Comparison of ENCODE assay signal across 26 cellular contexts in the genomic region with DNA sequence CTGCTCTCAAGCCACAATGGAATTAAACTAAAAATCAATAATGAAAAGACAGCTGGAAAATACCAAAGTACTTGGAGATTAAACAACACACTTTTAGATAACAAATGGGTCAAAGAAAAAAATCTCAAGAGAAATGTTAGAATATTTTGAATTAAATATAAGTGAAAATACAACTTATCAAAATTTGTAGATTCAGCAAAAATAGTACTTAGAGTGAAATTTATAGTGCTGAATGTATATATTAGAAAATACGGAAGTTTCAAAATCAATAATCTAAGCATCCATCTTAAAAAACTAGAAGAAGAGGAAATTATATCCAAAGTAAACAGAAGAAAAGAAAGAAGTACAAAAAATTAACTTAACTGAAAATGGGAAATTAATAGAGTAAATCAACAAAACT.
DNase-seq lines count a peak whose midpoint lies in the region; ATAC-seq, FAIRE-seq and TF ChIP-seq lines count a peak whose summit lies in the region.
"Had no signal": no experiment of that assay in that cellular context is flagged by ENCODE, and none has a peak within 500 bp of the region (broad histone marks: within the 10 kb centered on the region; RNA-seq: fewer than 3 reads in every experiment).

No MANE protein-coding gene starts in this region.

- 1% methylated on average over 1 of the region's 1 CpG for WGBS in HepG2 (ENCODE audit: low lambda C conversion rate)
- 67% methylated on average over 1 of the region's 1 CpG for WGBS in right lobe of liver (ENCODE audit: insufficient coverage, low coverage, low lambda C conversion rate, missing lambda C conversion rate)
- WGBS in K562 (ENCODE audit: insufficient coverage, low coverage, missing lambda C conversion rate): 0% methylated on average over 1 of the region's 1 CpG
- WGBS in body of pancreas, 2 donors: 60 to 78% methylated on average over 1 of the region's 1 CpG

- no peak overlapping the region for H3K9ac ChIP-seq in HepG2 (ENCODE audit: insufficient read depth, low read depth, low read length)
- H3K9ac ChIP-seq in K562 (ENCODE audit: insufficient read depth in 1 of 2, low read depth in 2 of 2, low read length in 2 of 2): no peak overlapping the region
- no peak overlapping the region for H3K9ac ChIP-seq in kidney (ENCODE audit: low read length in 2 of 2)
- H3K9ac ChIP-seq: BLaER1 had no signal

- H3K4me2 ChIP-seq in HepG2 (ENCODE audit: low read depth, low read length): no peak overlapping the region
- no peak overlapping the region for H3K4me2 ChIP-seq in K562 (ENCODE audit: insufficient read depth, low read length)
- H3K4me2 ChIP-seq: BLaER1 had no signal

- H3K4me1 ChIP-seq in HepG2 (ENCODE audit: insufficient read depth, low read length): no peaks in the 10 kb centered on the region
- H3K4me1 ChIP-seq in right lobe of liver: no peaks in the 10 kb centered on the region
- no peaks in the 10 kb centered on the region for H3K4me1 ChIP-seq in K562 (replicated peaks in 1 of 2; ENCODE audit: control insufficient read depth in 2 of 2, insufficient read depth in 2 of 2, low read length in 2 of 2)
- no peaks in the 10 kb centered on the region for H3K4me1 ChIP-seq in kidney (ENCODE audit: control insufficient read depth in 1 of 2, insufficient read depth in 1 of 2, low read depth in 1 of 2, low read length in 2 of 2)
- H3K4me1 ChIP-seq in body of pancreas: no peaks in the 10 kb centered on the region
- H3K4me1 ChIP-seq: BE2C, BLaER1 had no signal

- BruUV-seq in HepG2 (replicated peaks; lab: Mats Ljungman, UMichigan): no TSS peak
- BruUV-seq in K562 (replicated peaks; lab: Mats Ljungman, UMichigan): no TSS peak

- no peaks in the 10 kb centered on the region for H3K36me3 Mint-ChIP-seq in activated CD4-positive, alpha-beta T cell treated with anti-CD3 and anti-CD28 coated beads, Interleukin-2, amount 10 ng/mL, durations not matched to agents 7 days and 5 days (ENCODE audit: low read depth)
- H3K36me3 Mint-ChIP-seq: CD14-positive monocyte; CD4-positive, alpha-beta memory T cell; CD4-positive, CD25-positive, alpha-beta regulatory T cell; CD8-positive, alpha-beta memory T cell had no signal

- H3K27me3 ChIP-seq in HepG2 (ENCODE audit: control insufficient read depth in 1 of 2, insufficient read depth in 2 of 2, low read length in 2 of 2) (no peaks in the 10 kb centered on the region), right lobe of liver (no peaks in the 10 kb centered on the region), K562 (ENCODE audit: control insufficient read depth in 2 of 2, insufficient read depth in 2 of 2, low read length in 2 of 2) (no peaks in the 10 kb centered on the region), body of pancreas (no peaks in the 10 kb centered on the region)
- H3K27me3 ChIP-seq: BE2C, BLaER1 had no signal

- H3K27me3 Mint-ChIP-seq in activated CD4-positive, alpha-beta T cell treated with anti-CD3 and anti-CD28 coated beads, Interleukin-2, amount 10 ng/mL, durations not matched to agents 7 days and 5 days: no peaks in the 10 kb centered on the region
- H3K27me3 Mint-ChIP-seq: CD4-positive, alpha-beta memory T cell; CD4-positive, CD25-positive, alpha-beta regulatory T cell had no signal

- no peak overlapping the region for H3K27ac Mint-ChIP-seq in activated CD4-positive, alpha-beta T cell treated with anti-CD3 and anti-CD28 coated beads, Interleukin-2, amount 10 ng/mL, durations not matched to agents 7 days and 5 days
- H3K27ac Mint-ChIP-seq: CD14-positive monocyte; CD4-positive, alpha-beta memory T cell; CD4-positive, CD25-positive, alpha-beta regulatory T cell; CD8-positive, alpha-beta memory T cell had no signal

- H3K27ac ChIP-seq in HepG2 (ENCODE audit: extremely low read length, insufficient read depth, low read length) (no peak overlapping the region), right lobe of liver (no peak overlapping the region), K562 (ENCODE audit: extremely low read depth, low read depth, low read length) (no peak overlapping the region), kidney (ENCODE audit: low read depth in 2 of 2, low read length in 2 of 2) (no peak overlapping the region), body of pancreas (no peak overlapping the region)
- H3K27ac ChIP-seq: 22Rv1, BLaER1 had no signal

- intact Hi-C loops in HepG2 (cut with micrococcal nuclease; ENCODE audit: unreplicated experiment) (no loop called here), right lobe of liver (cut with DNase I) (no loop called here), K562 (cut with micrococcal nuclease) (no loop called here), kidney (cut with DNase I) (no loop called here), body of pancreas (cut with DNase I) (no loop called here)

- no peak for DNase-seq in HepG2 (ENCODE audit: low spot score)
- no peak for DNase-seq in right lobe of liver
- no peak for DNase-seq in K562 (ENCODE audit: extremely low read depth in 1 of 4, low spot score in 3 of 4)
- DNase-seq in kidney: no peak
- no peak for DNase-seq in body of pancreas
- DNase-seq in activated CD4-positive, alpha-beta T cell treated with anti-CD3 and anti-CD28 coated beads, Interleukin-2, amount 10 ng/mL, durations not matched to agents 7 days and 5 days: no peak
- DNase-seq: ACHN; BE2C; C1 segment of cervical spinal cord; CD4-positive, alpha-beta memory T cell; CD4-positive, CD25-positive, alpha-beta regulatory T cell; CD8-positive, alpha-beta memory T cell; COR-L47; DMS 273 treated with DMSO at 0.1 percent for 48 hours; DMS153; DMS53; DMS79; DND-41; EL; GDM1 had no signal

- H3K9me3 ChIP-seq in HepG2 (ENCODE audit: low read length) (no peaks in the 10 kb centered on the region), right lobe of liver (no peaks in the 10 kb centered on the region), K562 (replicated peaks; ENCODE audit: control insufficient read depth, insufficient read depth, low read depth, low read length) (no peaks in the 10 kb centered on the region), kidney (ENCODE audit: control insufficient read depth in 1 of 2, low read length in 2 of 2) (no peaks in the 10 kb centered on the region), body of pancreas (no peaks in the 10 kb centered on the region)
- H3K9me3 ChIP-seq: BE2C, BLaER1 had no signal

- TF ChIP-seq RAD21 in HepG2 (CRISPR knock-in tag; IDR thresholded peaks at IDR 0.05) (no peak), K562 (CRISPR knock-in tag; conservative IDR thresholded peaks at IDR 0.05 in 1 of 2, IDR thresholded peaks at IDR 0.05 in 1 of 2) (no peak)

- H3K4me3 ChIP-seq in HepG2 (replicated peaks in 1 of 3; ENCODE audit: insufficient read depth in 1 of 3, low read depth in 2 of 3, low read length in 3 of 3) (no peak overlapping the region), right lobe of liver (no peak overlapping the region), K562 (no peak overlapping the region), kidney (ENCODE audit: low read length in 2 of 2) (no peak overlapping the region), body of pancreas (no peak overlapping the region)
- H3K4me3 ChIP-seq: BLaER1, GM12878 had no signal

- no peaks in the 10 kb centered on the region for H3K9me3 Mint-ChIP-seq in activated CD4-positive, alpha-beta T cell treated with anti-CD3 and anti-CD28 coated beads, Interleukin-2, amount 10 ng/mL, durations not matched to agents 7 days and 5 days

- H3K4me1 Mint-ChIP-seq in activated CD4-positive, alpha-beta T cell treated with anti-CD3 and anti-CD28 coated beads, Interleukin-2, amount 10 ng/mL, durations not matched to agents 7 days and 5 days: no peaks in the 10 kb centered on the region
- H3K4me1 Mint-ChIP-seq: CD14-positive monocyte; CD4-positive, alpha-beta memory T cell; CD4-positive, CD25-positive, alpha-beta regulatory T cell; CD8-positive, alpha-beta memory T cell had no signal

- H4K20me1 ChIP-seq in HepG2 (ENCODE audit: insufficient read depth, low read length) (no peaks in the 10 kb centered on the region), K562 (replicated peaks; ENCODE audit: control insufficient read depth, insufficient read depth, low read length) (no peaks in the 10 kb centered on the region)
- H4K20me1 ChIP-seq: BLaER1 had no signal

- no peak for TF ChIP-seq EP300 in HepG2 (IDR thresholded peaks at IDR 0.05; ENCODE audit: low read depth in 2 of 2, low read length in 2 of 2)
- TF ChIP-seq EP300 in HepG2 (CRISPR knock-in tag; IDR thresholded peaks at IDR 0.05; ENCODE audit: borderline replicate concordance): no peak
- no peak for TF ChIP-seq EP300 in K562 (IDR thresholded peaks at IDR 0.05; ENCODE audit: low read length)

- in situ Hi-C loops in HepG2 (cut with HindIII; ENCODE audit: extremely low pct_ligation_motif_present, low pct_unique_long_range_greater_than_20kb): no loop called here
- in situ Hi-C loops in K562 (cut with MboI): no loop called here

- CTCF ChIA-PET in HepG2 (lab: Yijun Ruan, JAX; ENCODE audit: low intra/inter-chr PET ratio, low total read pairs): no interaction called here
- CTCF ChIA-PET in K562 (lab: Yijun Ruan, JAX; ENCODE audit: low intra/inter-chr PET ratio): no interaction called here
- CTCF ChIA-PET in activated CD4-positive, alpha-beta T cell treated with anti-CD3 and anti-CD28 coated beads, Interleukin-2, amount 10 ng/mL, durations not matched to agents 7 days and 5 days (lab: Charles Lee): no interaction called here

- H2AFZ ChIP-seq in HepG2 (ENCODE audit: low read length) (no peak overlapping the region), K562 (ENCODE audit: low read depth, low read length) (no peak overlapping the region)

- H3K9me1 ChIP-seq in K562 (ENCODE audit: control insufficient read depth, insufficient read depth, low read length): no peaks in the 10 kb centered on the region

- H3K4me3 Mint-ChIP-seq in activated CD4-positive, alpha-beta T cell treated with anti-CD3 and anti-CD28 coated beads, Interleukin-2, amount 10 ng/mL, durations not matched to agents 7 days and 5 days: no peak overlapping the region
- H3K4me3 Mint-ChIP-seq: CD14-positive monocyte; CD4-positive, alpha-beta memory T cell; CD4-positive, CD25-positive, alpha-beta regulatory T cell; CD8-positive, alpha-beta memory T cell had no signal

- TF ChIP-seq POLR2A in HepG2 (IDR thresholded peaks at IDR 0.05; ENCODE audit: insufficient read depth in 1 of 2, low read depth in 2 of 2, low read length in 2 of 2) (no peak), right lobe of liver (IDR thresholded peaks at IDR 0.05) (no peak), K562 (conservative IDR thresholded peaks at IDR 0.05) (no peak), body of pancreas (IDR thresholded peaks at IDR 0.05) (no peak)

- FAIRE-seq in HepG2 (lab: Jason Lieb, UNC) (no peak), K562 (lab: Jason Lieb, UNC) (no peak), kidney (lab: Jason Lieb, UNC) (peak; percentile 42)
- FAIRE-seq: GM12878, GM12892, GM18507 had no signal

- TF ChIP-seq CTCF in HepG2 (CRISPR knock-in tag; IDR thresholded peaks at IDR 0.05): no peak
- no peak for TF ChIP-seq CTCF in right lobe of liver (IDR thresholded peaks at IDR 0.05)
- TF ChIP-seq CTCF in K562 (IDR thresholded peaks at IDR 0.05 in 2 of 3, conservative IDR thresholded peaks at IDR 0.05 in 1 of 3; ENCODE audit: insufficient read depth in 2 of 3, low read depth in 1 of 3, low read length in 3 of 3): no peak
- TF ChIP-seq CTCF in kidney (IDR thresholded peaks at IDR 0.05; ENCODE audit: borderline replicate concordance, extremely low read depth, insufficient read depth): no peak
- no peak for TF ChIP-seq CTCF in body of pancreas (IDR thresholded peaks at IDR 0.05)

- POLR2A ChIA-PET in HepG2 (lab: Yijun Ruan, JAX) (no interaction called here), K562 (lab: Yijun Ruan, JAX) (no interaction called here)
- POLR2A ChIA-PET in activated CD4-positive, alpha-beta T cell treated with anti-CD3 and anti-CD28 coated beads, Interleukin-2, amount 10 ng/mL, durations not matched to agents 7 days and 5 days (lab: Charles Lee): no interaction called here

- no peaks in the 10 kb centered on the region for H3K36me3 ChIP-seq in HepG2 (replicated peaks in 1 of 2; ENCODE audit: control insufficient read depth in 1 of 2, insufficient read depth in 2 of 2, low read length in 2 of 2)
- H3K36me3 ChIP-seq in right lobe of liver: no peaks in the 10 kb centered on the region
- no peaks in the 10 kb centered on the region for H3K36me3 ChIP-seq in K562 (ENCODE audit: control insufficient read depth, insufficient read depth, low read length)
- H3K36me3 ChIP-seq in kidney (ENCODE audit: control insufficient read depth in 1 of 2, insufficient read depth in 2 of 2, low read length in 2 of 2): no peaks in the 10 kb centered on the region
- no peaks in the 10 kb centered on the region for H3K36me3 ChIP-seq in body of pancreas (replicated peaks in 1 of 2; ENCODE audit: insufficient read depth in 1 of 2, low read depth in 2 of 2)
- H3K36me3 ChIP-seq: BE2C, BLaER1 had no signal

- no peak for ATAC-seq in HepG2
- ATAC-seq in right lobe of liver: no peak
- no peak for ATAC-seq in K562
- ATAC-seq in body of pancreas: no peak
- ATAC-seq: GM12878 had no signal

- H3K79me2 ChIP-seq in HepG2 (ENCODE audit: insufficient read depth, low read length) (no peaks in the 10 kb centered on the region), K562 (ENCODE audit: control insufficient read depth, insufficient read depth, low read length) (no peaks in the 10 kb centered on the region)

Comparison
In these comparisons a context has a peak if more than half of its experiments do, and no peak if none do; other contexts are left out.
1. Of the 241 proteins assayed by ChIP-seq in both HepG2 and K562: peak only in HepG2: none; only in K562: MAFG; in both: MAFF and MAFK; in neither: 238.